1 cellular context compared by ENCODE assay signal in the genomic region with DNA sequence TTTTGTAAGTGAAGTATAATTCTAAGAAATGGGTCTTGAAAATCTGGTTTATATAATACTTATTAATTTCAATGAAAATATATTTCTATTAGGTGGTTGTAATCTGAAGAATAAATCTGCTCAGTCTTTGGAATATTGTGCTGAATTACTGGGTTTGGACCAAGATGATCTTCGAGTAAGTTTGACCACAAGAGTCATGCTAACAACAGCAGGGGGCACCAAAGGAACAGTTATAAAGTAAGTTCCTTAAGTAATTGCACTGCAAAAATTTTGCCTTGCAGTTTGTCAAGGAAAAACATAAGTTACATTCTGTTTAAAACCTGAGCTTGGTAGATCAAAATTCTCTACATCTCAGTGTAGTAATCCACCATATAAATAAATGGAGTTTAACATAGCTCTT.
TF ChIP-seq lines count a peak whose summit lies in the region.

No MANE protein-coding gene starts in this region.

TF ChIP-seq in H1, 55 proteins besides CTCF, POLR2A, EP300 and RAD21 (continued from another document):
- TF ChIP-seq TBP (IDR thresholded peaks at IDR 0.05; ENCODE audit: low read depth, low read length) (no peak), CREB1 (IDR thresholded peaks at IDR 0.05) (no peak), KDM4A (IDR thresholded peaks at IDR 0.05; ENCODE audit: low read depth, low read length, severe bottlenecking) (no peak), RXRA (IDR thresholded peaks at IDR 0.05; ENCODE audit: insufficient read depth, low read depth, low read length) (no peak), ZNF274 (IDR thresholded peaks at IDR 0.05; ENCODE audit: borderline replicate concordance, extremely low read depth, low read length) (no peak)
